In genomic region chr20:50116368-50116999, GRCh38 we compare ENCODE assay signal across 7 cellular contexts. TPM values are rescaled to one million over a fixed set of nuclear protein-coding genes. Genes with fewer than 3 reads are reported as not detected.
DNase-seq lines count a peak whose midpoint lies in the region; ATAC-seq and TF ChIP-seq lines count a peak whose summit lies in the region.

No MANE protein-coding gene starts in this region.

- CTCF ChIA-PET in activated CD4-positive, alpha-beta memory T cell treated with anti-CD3 and anti-CD28 coated beads, Interleukin-2, amount 10 ng/mL, durations not matched to agents 7 days and 5 days (lab: Charles Lee): interaction anchor here (1.2 to 5.4 kb wide), 10 partner anchors 10 to 137 kb away, joined by 3 to 35 read pairs (median 9); partner anchors contain the start of gene PEDS1

- peaks cover 44% of the 10 kb centered on the region for H3K4me1 Mint-ChIP-seq in HFFc6 (ENCODE audit: low read depth)
- H3K4me1 Mint-ChIP-seq in activated CD4-positive, alpha-beta memory T cell treated with anti-CD3 and anti-CD28 coated beads, Interleukin-2, amount 10 ng/mL, durations not matched to agents 7 days and 5 days: peaks cover 47% of the 10 kb centered on the region
- H3K4me1 Mint-ChIP-seq in stimulated activated effector memory CD8-positive, alpha-beta T cell treated with anti-CD3 and anti-CD28 coated beads, Interleukin-12 subunit alpha, Interleukin-12 subunit beta, amount 100 ng/mL, for 72 hours: peaks cover 51% of the 10 kb centered on the region

- H3K4me3 Mint-ChIP-seq in HFFc6: peak overlapping the region; percentile 88
- H3K4me3 Mint-ChIP-seq in activated CD4-positive, alpha-beta memory T cell treated with anti-CD3 and anti-CD28 coated beads, Interleukin-2, amount 10 ng/mL, durations not matched to agents 7 days and 5 days: peak overlapping the region; percentile 80
- H3K4me3 Mint-ChIP-seq in stimulated activated effector memory CD8-positive, alpha-beta T cell treated with anti-CD3 and anti-CD28 coated beads, Interleukin-12 subunit alpha, Interleukin-12 subunit beta, amount 100 ng/mL, for 72 hours: peak overlapping the region; percentile 97

- H3K27ac Mint-ChIP-seq in HFFc6: peak overlapping the region; percentile 86
- H3K27ac Mint-ChIP-seq in activated CD4-positive, alpha-beta memory T cell treated with anti-CD3 and anti-CD28 coated beads, Interleukin-2, amount 10 ng/mL, durations not matched to agents 7 days and 5 days: peak overlapping the region; percentile 85
- H3K27ac Mint-ChIP-seq in stimulated activated effector memory CD8-positive, alpha-beta T cell treated with anti-CD3 and anti-CD28 coated beads, Interleukin-12 subunit alpha, Interleukin-12 subunit beta, amount 100 ng/mL, for 72 hours: peak overlapping the region; percentile 80

- no peaks in the 10 kb centered on the region for H3K9me3 ChIP-seq in right cardiac atrium (ENCODE audit: control insufficient read depth, low read length)

- POLR2A ChIA-PET in activated CD4-positive, alpha-beta memory T cell treated with anti-CD3 and anti-CD28 coated beads, Interleukin-2, amount 10 ng/mL, durations not matched to agents 7 days and 5 days (lab: Charles Lee): interaction anchor here (0.8 to 7.9 kb wide), 12 partner anchors 10 to 395 kb away, joined by 3 to 73 read pairs (median 4); partner anchors contain the start of genes CEBPB, PEDS1 and RNF114

- peaks cover 8% of the 10 kb centered on the region for H3K36me3 Mint-ChIP-seq in HFFc6 (ENCODE audit: low read depth)
- H3K36me3 Mint-ChIP-seq in activated CD4-positive, alpha-beta memory T cell treated with anti-CD3 and anti-CD28 coated beads, Interleukin-2, amount 10 ng/mL, durations not matched to agents 7 days and 5 days (ENCODE audit: low read depth): peaks cover 14% of the 10 kb centered on the region
- peaks cover 40% of the 10 kb centered on the region for H3K36me3 Mint-ChIP-seq in stimulated activated effector memory CD8-positive, alpha-beta T cell treated with anti-CD3 and anti-CD28 coated beads, Interleukin-12 subunit alpha, Interleukin-12 subunit beta, amount 100 ng/mL, for 72 hours

- no peaks in the 10 kb centered on the region; the same call in 1 of the 2 replicates for H3K9me3 Mint-ChIP-seq in HFFc6
- H3K9me3 Mint-ChIP-seq in activated CD4-positive, alpha-beta memory T cell treated with anti-CD3 and anti-CD28 coated beads, Interleukin-2, amount 10 ng/mL, durations not matched to agents 7 days and 5 days: no peaks in the 10 kb centered on the region
- H3K9me3 Mint-ChIP-seq in stimulated activated effector memory CD8-positive, alpha-beta T cell treated with anti-CD3 and anti-CD28 coated beads, Interleukin-12 subunit alpha, Interleukin-12 subunit beta, amount 100 ng/mL, for 72 hours: no peaks in the 10 kb centered on the region

- ATAC-seq in right cardiac atrium (no peak), GM19452 (IDR thresholded peaks at IDR 0.05; ENCODE audit: unreplicated experiment) (no peak)
- ATAC-seq in stimulated activated effector memory CD8-positive, alpha-beta T cell treated with anti-CD3 and anti-CD28 coated beads, Interleukin-12 subunit alpha, Interleukin-12 subunit beta, amount 100 ng/mL, for 72 hours: no peak

- peak overlapping the region; percentile 31 for H3K4me3 ChIP-seq in right cardiac atrium (ENCODE audit: low read length)

- H3K27me3 ChIP-seq in right cardiac atrium (ENCODE audit: control insufficient read depth, insufficient read depth): no peaks in the 10 kb centered on the region

- H3K4me1 ChIP-seq in right cardiac atrium (ENCODE audit: control insufficient read depth, insufficient read depth, low read length): peaks cover 7% of the 10 kb centered on the region

- no peak for TF ChIP-seq CTCF in HFFc6 (IDR thresholded peaks at IDR 0.05)

- H3K27ac ChIP-seq in right cardiac atrium (ENCODE audit: low read length): peak overlapping the region; percentile 28

- WGBS in right cardiac atrium: 91% methylated on average over 19 of the region's 19 CpGs

- peaks cover 7% of the 10 kb centered on the region for H3K27me3 Mint-ChIP-seq in HFFc6 (ENCODE audit: insufficient read depth)
- H3K27me3 Mint-ChIP-seq in activated CD4-positive, alpha-beta memory T cell treated with anti-CD3 and anti-CD28 coated beads, Interleukin-2, amount 10 ng/mL, durations not matched to agents 7 days and 5 days: no peaks in the 10 kb centered on the region

- DNase-seq in HFFc6 (no peak), right cardiac atrium (no peak), NCI-H446 treated with DMSO at 0.1 percent for 48 hours (lab: John Stamatoyannopoulos, UW) (no peak), NOMO-1 treated with dmso at 0.1 percent for 144 hours (lab: John Stamatoyannopoulos, UW; ENCODE audit: unreplicated experiment) (no peak)
- DNase-seq in activated CD4-positive, alpha-beta memory T cell treated with anti-CD3 and anti-CD28 coated beads, Interleukin-2, amount 10 ng/mL, durations not matched to agents 7 days and 5 days: no peak
- DNase-seq in stimulated activated effector memory CD8-positive, alpha-beta T cell treated with anti-CD3 and anti-CD28 coated beads, Interleukin-12 subunit alpha, Interleukin-12 subunit beta, amount 100 ng/mL, for 72 hours (ENCODE audit: low spot score in 2 of 2): no peak

- intact Hi-C loops in right cardiac atrium (cut with DNase I): no loop called here

RNA-seq across cellular contexts. Expression of gene UBE2V1, which starts 3.5 kb away (rescaled TPM):
- 100 to 1,000 TPM; 192 to 242 (median 210) TPM for total RNA-seq in HFFc6 (2021; fragmentation: NEBNext Ultra II Directional; extraction: Animal tissue kit (Norgen Biotek cat#: 25700))
- 100 to 1,000 TPM; 153 to 154 TPM for total RNA-seq in activated CD4-positive, alpha-beta memory T cell treated with anti-CD3 and anti-CD28 coated beads, Interleukin-2, amount 10 ng/mL, durations not matched to agents 7 days and 5 days
- total RNA-seq in right cardiac atrium: 100 to 1,000 TPM in 1 of 4 donors, 10 to 100 TPM in 3; 86.8 to 120 (median 91.9) TPM
- polyA plus RNA-seq in right cardiac atrium: 86.0 TPM

RNA-seq across cellular contexts. Expression of gene PEDS1, which starts 37.0 kb away (rescaled TPM):
- 10 to 100 TPM; 25.8 to 29.8 (median 27.8) TPM for total RNA-seq in HFFc6 (2021; fragmentation: NEBNext Ultra II Directional; extraction: Animal tissue kit (Norgen Biotek cat#: 25700))
- 10 to 100 TPM; 30.3 to 32.3 TPM for total RNA-seq in activated CD4-positive, alpha-beta memory T cell treated with anti-CD3 and anti-CD28 coated beads, Interleukin-2, amount 10 ng/mL, durations not matched to agents 7 days and 5 days
- 10 to 100 TPM; 19.3 to 25.2 (median 21.6) TPM for total RNA-seq in right cardiac atrium
- polyA plus RNA-seq in right cardiac atrium: 26.8 TPM
